Comparison of ENCODE assay signal across 14 cellular contexts in genomic region chr14:21072781-21073339, GRCh38. TPM values are rescaled to one million over a fixed set of nuclear protein-coding genes. Genes with fewer than 3 reads are reported as not detected.
DNase-seq lines count a peak whose midpoint lies in the region; ATAC-seq, FAIRE-seq and TF ChIP-seq lines count a peak whose summit lies in the region.
"Had no signal": no experiment of that assay in that cellular context is flagged by ENCODE, and none has a peak within 500 bp of the region (broad histone marks: within the 10 kb centered on the region; RNA-seq: fewer than 3 reads in every experiment).

No MANE protein-coding gene starts in this region.

- WGBS in adrenal gland, 4 donors, result 54 to 74% (median 70%) methylated on average over 1 to 9 of the region's 9 CpGs
- 96% methylated on average over 9 of the region's 9 CpGs for WGBS in mesenchymal stem cell

- no peaks in the 10 kb centered on the region for H4K20me1 ChIP-seq in PC-3 (ENCODE audit: low read length)

- no peaks in the 10 kb centered on the region for H3K79me2 ChIP-seq in PC-3 (ENCODE audit: low read length)

- BruUV-seq in PC-3 (replicated peaks; lab: Mats Ljungman, UMichigan), result no TSS peak

- CTCF ChIA-PET in PC-3 (lab: Charles Lee), result no interaction called here

- peak overlapping the region; percentile 91 for H3K4me2 ChIP-seq in mesenchymal stem cell (ENCODE audit: low read length, poor library complexity, severe bottlenecking)
- no peak overlapping the region for H3K4me2 ChIP-seq in PC-3 (ENCODE audit: low read length)

- H3K9me3 ChIP-seq in adrenal gland (replicated peaks in 1 of 3), result no peaks in the 10 kb centered on the region
- no peaks in the 10 kb centered on the region for H3K9me3 ChIP-seq in mesenchymal stem cell (ENCODE audit: control insufficient read depth, low read length)
- no peaks in the 10 kb centered on the region for H3K9me3 ChIP-seq in PC-3 (ENCODE audit: low read length)

- peak overlapping the region; percentile 97 for H3K27ac Mint-ChIP-seq in HFFc6
- H3K27ac Mint-ChIP-seq in stimulated activated effector memory CD8-positive, alpha-beta T cell treated with anti-CD3 and anti-CD28 coated beads, Interleukin-12 subunit alpha, Interleukin-12 subunit beta, amount 100 ng/mL, for 72 hours, result no peak overlapping the region
- H3K27ac Mint-ChIP-seq: activated naive CD8-positive, alpha-beta T cell treated with anti-CD3 and anti-CD28 coated beads, Interleukin-2, amount 50 U/mL, for 24 hours; IgD-negative memory B cell had no signal

- H3K4me1 ChIP-seq in adrenal gland (replicated peaks in 1 of 2) (peaks cover 25 to 34% of the 10 kb centered on the region in 2 donors), mesenchymal stem cell (ENCODE audit: control insufficient read depth, insufficient read depth, low read depth, low read length) (peaks cover 29% of the 10 kb centered on the region), PC-3 (ENCODE audit: insufficient read depth, low read length) (peaks cover 6% of the 10 kb centered on the region; the same call in 1 of the 2 replicates)

- H3K4ac ChIP-seq in mesenchymal stem cell (ENCODE audit: low read depth in 1 of 2, low read length in 2 of 2), result peak overlapping the region in 1 of 2 experiments; percentile 24

- TF ChIP-seq CTCF in HFFc6 (IDR thresholded peaks at IDR 0.05) (no peak), adrenal gland (IDR thresholded peaks at IDR 0.05) (no peak), PC-3 (conservative IDR thresholded peaks at IDR 0.05; ENCODE audit: low read depth, low read length) (no peak)

- no peak overlapping the region for H4K8ac ChIP-seq in mesenchymal stem cell (ENCODE audit: low read length)

- H3K4me1 Mint-ChIP-seq in HFFc6 (ENCODE audit: low read depth), result peaks cover 38% of the 10 kb centered on the region
- H3K4me1 Mint-ChIP-seq in stimulated activated effector memory CD8-positive, alpha-beta T cell treated with anti-CD3 and anti-CD28 coated beads, Interleukin-12 subunit alpha, Interleukin-12 subunit beta, amount 100 ng/mL, for 72 hours, result peaks cover 40% of the 10 kb centered on the region

- H3K27ac ChIP-seq in adrenal gland, result peak overlapping the region in 3 of 5 donors; percentile 85 to 93 (median 90)
- H3K27ac ChIP-seq in mesenchymal stem cell (ENCODE audit: low read length, poor library complexity, severe bottlenecking), result peak overlapping the region; percentile 100
- H3K27ac ChIP-seq in PC-3 (ENCODE audit: low read length), result no peak overlapping the region

- no peak for FAIRE-seq in GM12892 (lab: Jason Lieb, UNC)

- peak overlapping the region in 1 of 2 experiments; percentile 47 for H2BK12ac ChIP-seq in mesenchymal stem cell (ENCODE audit: low read length in 2 of 2)

- DNase-seq in HFFc6 (no peak), adrenal gland (peak in 1 of 7 donors; percentile 33), mesenchymal stem cell (no peak), GM12892 (ENCODE audit: insufficient read length) (no peak), LoVo (ENCODE audit: low spot score) (no peak), PC-3 (no peak)
- no peak for DNase-seq in stimulated activated effector memory CD8-positive, alpha-beta T cell treated with anti-CD3 and anti-CD28 coated beads, Interleukin-12 subunit alpha, Interleukin-12 subunit beta, amount 100 ng/mL, for 72 hours (ENCODE audit: low spot score in 2 of 2)
- no peak for DNase-seq in activated CD8-positive, alpha-beta memory T cell treated with anti-CD3 and anti-CD28 coated beads for 24 hours
- DNase-seq: activated CD4-positive, alpha-beta T cell treated with anti-CD3 and anti-CD28 coated beads for 4 hours; activated naive CD8-positive, alpha-beta T cell treated with anti-CD3 and anti-CD28 coated beads, Interleukin-2, amount 50 U/mL, for 24 hours had no signal

- H2AK5ac ChIP-seq in mesenchymal stem cell (ENCODE audit: low read length, severe bottlenecking), result peak overlapping the region; percentile 76

- peaks cover 47% of the 10 kb centered on the region for H3K79me1 ChIP-seq in mesenchymal stem cell (replicated peaks; ENCODE audit: low read length, poor library complexity, severe bottlenecking)

- no peak overlapping the region for H2BK120ac ChIP-seq in mesenchymal stem cell (ENCODE audit: low read depth, low read length)

- no peak overlapping the region for H3K18ac ChIP-seq in mesenchymal stem cell (ENCODE audit: low read depth in 1 of 2, low read length in 2 of 2)

- peak overlapping the region in 1 of 2 experiments; percentile 35 for H3K14ac ChIP-seq in mesenchymal stem cell (ENCODE audit: low read length in 2 of 2)

- H2BK15ac ChIP-seq in mesenchymal stem cell (ENCODE audit: low read depth, poor library complexity, severe bottlenecking), result peak overlapping the region; percentile 3

- H2AFZ ChIP-seq in mesenchymal stem cell (ENCODE audit: low read depth, low read length) (no peak overlapping the region), PC-3 (ENCODE audit: low read length) (no peak overlapping the region)

- H2BK5ac ChIP-seq in mesenchymal stem cell (ENCODE audit: low read depth, low read length, poor library complexity, severe bottlenecking), result no peak overlapping the region

- H3K4me3 Mint-ChIP-seq in HFFc6, result peak overlapping the region; percentile 95
- peak overlapping the region; percentile 83 for H3K4me3 Mint-ChIP-seq in stimulated activated effector memory CD8-positive, alpha-beta T cell treated with anti-CD3 and anti-CD28 coated beads, Interleukin-12 subunit alpha, Interleukin-12 subunit beta, amount 100 ng/mL, for 72 hours

- H3F3A ChIP-seq in PC-3 (ENCODE audit: low read length, unreplicated experiment), result no peaks in the 10 kb centered on the region

- H3K4me3 ChIP-seq in adrenal gland (no peak overlapping the region), mesenchymal stem cell (ENCODE audit: insufficient read depth in 1 of 2, low read depth in 1 of 2, low read length in 2 of 2) (peak overlapping the region in 1 of 2 experiments; percentile 54), PC-3 (ENCODE audit: low read length) (no peak overlapping the region)

- H3K36me3 ChIP-seq in adrenal gland (replicated peaks in 1 of 2), result peaks cover 0 to 50% of the 10 kb centered on the region in 2 donors
- peaks cover 45 to 51% of the 10 kb centered on the region in 2 experiments for H3K36me3 ChIP-seq in mesenchymal stem cell (ENCODE audit: control insufficient read depth in 1 of 2, insufficient read depth in 2 of 2, low read depth in 1 of 2, low read length in 2 of 2)
- H3K36me3 ChIP-seq in PC-3 (ENCODE audit: low read depth, low read length), result no peaks in the 10 kb centered on the region

- peak overlapping the region; percentile 58 for H4K91ac ChIP-seq in mesenchymal stem cell (ENCODE audit: low read length)

- peaks cover 6% of the 10 kb centered on the region for H3K27me3 Mint-ChIP-seq in HFFc6 (ENCODE audit: insufficient read depth)

- ATAC-seq in stimulated activated effector memory CD8-positive, alpha-beta T cell treated with anti-CD3 and anti-CD28 coated beads, Interleukin-12 subunit alpha, Interleukin-12 subunit beta, amount 100 ng/mL, for 72 hours, result no peak
- ATAC-seq in PC-3, result no peak
- ATAC-seq: activated naive CD8-positive, alpha-beta T cell treated with anti-CD3 and anti-CD28 coated beads, Interleukin-2, amount 50 U/mL, for 24 hours had no signal

- no peak overlapping the region for H3K23ac ChIP-seq in mesenchymal stem cell (ENCODE audit: low read length in 2 of 2)

- H3K9ac ChIP-seq in mesenchymal stem cell (ENCODE audit: low read length) (peak overlapping the region; percentile 88), PC-3 (ENCODE audit: low read length) (no peak overlapping the region)

- POLR2A ChIA-PET in PC-3 (lab: Charles Lee; ENCODE audit: unreplicated experiment), result interaction anchor here (0.6 kb wide), 1 partner anchor 192 kb away, joined by 3 read pairs; no protein-coding TSS in a partner anchor

- H3K27me3 ChIP-seq in adrenal gland (no peaks in the 10 kb centered on the region), mesenchymal stem cell (ENCODE audit: control insufficient read depth in 1 of 2, insufficient read depth in 1 of 2, low read length in 2 of 2) (no peaks in the 10 kb centered on the region), PC-3 (ENCODE audit: low read length) (peaks cover 36% of the 10 kb centered on the region)

- intact Hi-C loops in adrenal gland (cut with DNase I), result no loop called here
- intact Hi-C loops in PC-3 (cut with micrococcal nuclease), result no loop called here

- H3K9me3 Mint-ChIP-seq in HFFc6, result no peaks in the 10 kb centered on the region
- no peaks in the 10 kb centered on the region for H3K9me3 Mint-ChIP-seq in stimulated activated effector memory CD8-positive, alpha-beta T cell treated with anti-CD3 and anti-CD28 coated beads, Interleukin-12 subunit alpha, Interleukin-12 subunit beta, amount 100 ng/mL, for 72 hours
- H3K9me3 Mint-ChIP-seq: activated naive CD8-positive, alpha-beta T cell treated with anti-CD3 and anti-CD28 coated beads, Interleukin-2, amount 50 U/mL, for 24 hours; IgD-negative memory B cell had no signal

- H3K9me2 ChIP-seq in PC-3 (replicated peaks; ENCODE audit: low read length), result no peaks in the 10 kb centered on the region

- H3K36me3 Mint-ChIP-seq in HFFc6 (ENCODE audit: low read depth), result peaks cover 14% of the 10 kb centered on the region
- H3K36me3 Mint-ChIP-seq in stimulated activated effector memory CD8-positive, alpha-beta T cell treated with anti-CD3 and anti-CD28 coated beads, Interleukin-12 subunit alpha, Interleukin-12 subunit beta, amount 100 ng/mL, for 72 hours, result no peaks in the 10 kb centered on the region
- H3K36me3 Mint-ChIP-seq: IgD-negative memory B cell had no signal

- TF ChIP-seq POLR2A in adrenal gland (IDR thresholded peaks at IDR 0.05) (no peak), GM12892 (IDR thresholded peaks at IDR 0.05; ENCODE audit: low read depth, low read length) (no peak)

RNA-seq across cellular contexts. Expression of gene ARHGEF40, which starts 2.8 kb away (rescaled TPM):
- 10 to 100 TPM; 30.4 to 43.0 (median 40.8) TPM for total RNA-seq in HFFc6 (2021; fragmentation: NEBNext Ultra II Directional; extraction: Animal tissue kit (Norgen Biotek cat#: 25700))
- total RNA-seq in adrenal gland, result 100 to 1,000 TPM; 108 to 258 (median 151) TPM
- 100 to 1,000 TPM; 126 to 148 (median 137) TPM for polyA plus RNA-seq in adrenal gland
- 30.1 TPM for polyA plus RNA-seq in mesenchymal stem cell (2013, experiment 1 of 2)
- polyA plus RNA-seq in mesenchymal stem cell (2013, experiment 2 of 2), result 27.5 TPM
- 0.15 TPM for polyA plus RNA-seq in GM12892 (2012; ENCODE audit: missing spikeins)
- 2.7 and 3.9 TPM in 2 replicates for total RNA-seq in PC-3 (2014; rRNA removed)
- polyA plus RNA-seq: IgD-negative memory B cell had no signal

RNA-seq across cellular contexts. Expression of gene RNASE8, which starts 15.2 kb away (rescaled TPM):
- total RNA-seq in HFFc6 (2021; fragmentation: NEBNext Ultra II Directional; extraction: Animal tissue kit (Norgen Biotek cat#: 25700)), result not detected
- total RNA-seq in adrenal gland (not detected), PC-3 (2014; rRNA removed) (not detected in 2 replicates)
- polyA plus RNA-seq in adrenal gland, result not detected
- polyA plus RNA-seq in mesenchymal stem cell (2013, experiment 1 of 2), result not detected
- polyA plus RNA-seq in mesenchymal stem cell (2013, experiment 2 of 2), result not detected
- polyA plus RNA-seq in GM12892 (2012; ENCODE audit: missing spikeins), result not detected
- total RNA-seq: Daoy, epithelial cell of proximal tubule, kidney epithelial cell had no signal
- polyA plus RNA-seq: IgD-negative memory B cell had no signal

RNA-seq across cellular contexts. Expression of gene ZNF219, which starts 25.6 kb away (rescaled TPM):
- 10 to 100 TPM in 2 of 6 experiments, 1 to 10 TPM in 4; 5.3 to 11.2 (median 6.6) TPM for total RNA-seq in HFFc6 (2021; fragmentation: NEBNext Ultra II Directional; extraction: Animal tissue kit (Norgen Biotek cat#: 25700))
- total RNA-seq in adrenal gland (100 to 1,000 TPM in 6 of 8 donors, 10 to 100 TPM in 2; 81.8 to 169 (median 113) TPM), PC-3 (2014; rRNA removed) (5.7 and 6.0 TPM in 2 replicates)
- polyA plus RNA-seq in adrenal gland, result 10 to 100 TPM; 14.8 to 97.2 (median 85.8) TPM
- 13.0 TPM for polyA plus RNA-seq in mesenchymal stem cell (2013, experiment 1 of 2)
- 11.8 TPM for polyA plus RNA-seq in mesenchymal stem cell (2013, experiment 2 of 2)
- polyA plus RNA-seq in GM12892 (2012; ENCODE audit: missing spikeins), result 0.66 TPM

RNA-seq across cellular contexts. Expression of gene TMEM253, which starts 28.0 kb away (rescaled TPM):
- total RNA-seq in HFFc6 (2021; fragmentation: NEBNext Ultra II Directional; extraction: Animal tissue kit (Norgen Biotek cat#: 25700)), result under 1 TPM in 2 of 6 experiments, not detected in 4; 0.18 to 0.35 TPM
- total RNA-seq in adrenal gland (1 to 10 TPM in 5 of 8 donors, under 1 TPM in 2, not detected in 1; 0.55 to 3.9 (median 1.1) TPM), PC-3 (2014; rRNA removed) (not detected in 2 replicates)
- polyA plus RNA-seq in adrenal gland, result 1 to 10 TPM; 2.6 to 8.8 (median 8.0) TPM
- polyA plus RNA-seq in mesenchymal stem cell (2013, experiment 1 of 2), result 0.46 TPM
- polyA plus RNA-seq in mesenchymal stem cell (2013, experiment 2 of 2), result 0.40 TPM
- not detected for polyA plus RNA-seq in GM12892 (2012; ENCODE audit: missing spikeins)
- total RNA-seq: Daoy, epithelial cell of proximal tubule, kidney epithelial cell had no signal
- polyA plus RNA-seq: IgD-negative memory B cell had no signal

RNA-seq across cellular contexts. Expression of gene RNASE7, which starts 30.7 kb away (rescaled TPM):
- not detected for total RNA-seq in HFFc6 (2021; fragmentation: NEBNext Ultra II Directional; extraction: Animal tissue kit (Norgen Biotek cat#: 25700))
- total RNA-seq in adrenal gland (under 1 TPM in 1 of 8 donors, not detected in 7; 0.34 TPM), PC-3 (2014; rRNA removed) (not detected in 2 replicates)
- polyA plus RNA-seq in adrenal gland, result under 1 TPM in 1 of 3 donors, not detected in 2; 0.20 TPM
- polyA plus RNA-seq in mesenchymal stem cell (2013, experiment 1 of 2), result not detected
- polyA plus RNA-seq in mesenchymal stem cell (2013, experiment 2 of 2), result not detected
- polyA plus RNA-seq in GM12892 (2012; ENCODE audit: missing spikeins), result not detected
- total RNA-seq: Daoy, kidney epithelial cell had no signal
- polyA plus RNA-seq: IgD-negative memory B cell had no signal

Comparison
In these comparisons a context has a peak if more than half of its experiments do, and no peak if none do; other contexts are left out.
1. RNA of gene ZNF219, which starts 25.6 kb away (total RNA-seq): 81.8 to 169 TPM in adrenal gland; 5.3 to 11.2 TPM in HFFc6 and 5.7 to 6.0 TPM in PC-3; every median in the first group is over 4 times any median in the second.